Comparison of ENCODE assay signal across 8 cellular contexts in the genomic region with DNA sequence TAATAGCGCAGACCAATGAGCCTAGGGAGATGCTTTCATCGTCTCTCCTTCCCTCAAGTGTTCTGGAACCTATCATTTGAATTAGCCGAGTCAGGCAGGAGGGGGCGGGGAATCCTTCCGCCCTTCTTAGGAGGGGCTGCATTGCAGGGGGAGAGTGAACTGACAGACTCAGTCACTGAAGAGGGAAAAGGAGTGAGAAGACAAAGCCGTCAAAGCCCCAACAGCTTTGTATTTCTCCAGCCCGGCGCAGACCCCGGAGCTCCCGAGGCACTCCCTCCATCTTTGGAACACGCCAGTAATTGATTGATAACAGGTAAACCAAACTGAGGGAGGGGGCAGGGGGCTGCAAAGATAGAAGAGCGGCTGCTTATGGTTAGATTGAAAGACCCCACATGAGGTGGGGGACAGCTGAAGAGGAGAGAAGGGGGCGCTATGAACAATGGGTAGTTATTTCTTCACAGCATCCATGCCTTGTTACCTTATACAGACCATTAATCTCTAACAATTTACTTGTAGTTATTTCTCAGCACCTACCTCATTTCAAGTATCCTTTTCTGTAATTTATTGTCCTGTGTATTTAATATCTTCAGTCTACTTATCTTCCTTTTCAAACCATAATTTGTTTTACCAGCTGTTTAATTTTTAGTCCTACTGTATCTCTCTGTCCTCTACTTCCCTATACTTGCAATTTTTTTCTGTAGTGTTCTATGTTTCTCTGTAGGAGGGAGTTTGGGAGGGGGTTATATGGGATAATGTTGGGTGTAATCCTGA. TPM values are rescaled to one million over a fixed set of nuclear protein-coding genes. Genes with fewer than 3 reads are reported as not detected.
DNase-seq lines count a peak whose midpoint lies in the region; ATAC-seq and TF ChIP-seq lines count a peak whose summit lies in the region.

A gene with protein sequence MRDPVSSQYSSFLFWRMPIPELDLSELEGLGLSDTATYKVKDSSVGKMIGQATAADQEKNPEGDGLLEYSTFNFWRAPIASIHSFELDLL (plus strand): TSS at position 157 of the 771 bp plus-strand sequence. CDS start 6,828 bp downstream, outside the sequence.

- no peak for DNase-seq in Calu3
- peak; percentile 85 for DNase-seq in Jurkat, Clone E6-1 (ENCODE audit: low read depth, low spot score)
- peak; percentile 84 for DNase-seq in SHP77 treated with DMSO at 0.1 percent for 48 hours (lab: John Stamatoyannopoulos, UW)
- DNase-seq in cerebellar nuclear complex (lab: John Stamatoyannopoulos, UW) = peak; percentile 11 to 64
- DNase-seq in iPS-NIHi7 (ENCODE audit: extremely low spot score) = peak; percentile 88
- DNase-seq in SIG-M5 (lab: John Stamatoyannopoulos, UW) = no peak

- peaks cover 48% of the 10 kb centered on the region for H3K4me1 Mint-ChIP-seq in Calu3 (ENCODE audit: low read depth, unreplicated experiment)

- peak within 1 kb of the TSS; percentile 96 for H3K4me2 ChIP-seq in skeletal muscle satellite cell (ENCODE audit: low read length)

- no peak for ATAC-seq in HG03521 (IDR thresholded peaks at IDR 0.05; ENCODE audit: unreplicated experiment)

- TSS peak; percentile 35 for BruUV-seq in Calu3 (replicated peaks; lab: Mats Ljungman, UMichigan)

- H3K4me3 Mint-ChIP-seq in Calu3 (ENCODE audit: low read depth, unreplicated experiment) = peak within 1 kb of the TSS; percentile 81

- no peaks in the 10 kb centered on the region for H3K27me3 Mint-ChIP-seq in Calu3 (ENCODE audit: unreplicated experiment)

- CTCF ChIA-PET in Calu3 (lab: Charles Lee) = interaction anchor here (0.6 to 1.8 kb wide), 4 partner anchors 10 to 761 kb away, joined by 4 to 5 read pairs (median 4); a partner anchor contains a TSS

- peak within 1 kb of the TSS; percentile 98 for H3K4me3 ChIP-seq in Jurkat, Clone E6-1 (ENCODE audit: low read length)
- H3K4me3 ChIP-seq in skeletal muscle satellite cell (ENCODE audit: low read length) = peak within 1 kb of the TSS; percentile 97

- peak within 1 kb of the TSS; percentile 98 for H3K9ac ChIP-seq in skeletal muscle satellite cell (ENCODE audit: low read depth, low read length)

- peak within 1 kb of the TSS; percentile 78 for H3K27ac Mint-ChIP-seq in Calu3 (ENCODE audit: unreplicated experiment)

- no peak for TF ChIP-seq CTCF in Calu3 (IDR thresholded peaks at IDR 0.05; ENCODE audit: unreplicated experiment)

- H3K36me3 Mint-ChIP-seq in Calu3 (ENCODE audit: insufficient read depth, unreplicated experiment) = peaks cover 50% of the 10 kb centered on the region

- H3K9me3 Mint-ChIP-seq in Calu3 (ENCODE audit: low read depth, unreplicated experiment) = no peaks in the 10 kb centered on the region

- H3K27me3 ChIP-seq in skeletal muscle satellite cell (ENCODE audit: control insufficient read depth, insufficient read depth, low read length) = no peaks in the 10 kb centered on the region

- intact Hi-C loops in Calu3 (cut with micrococcal nuclease; ENCODE audit: unreplicated experiment) = no loop called here

- H3K9me3 ChIP-seq in skeletal muscle satellite cell (replicated peaks; ENCODE audit: low read length) = no peaks in the 10 kb centered on the region

- peaks cover 16% of the 10 kb centered on the region for H3K36me3 ChIP-seq in skeletal muscle satellite cell (ENCODE audit: insufficient read depth, low read length)

- peaks cover 36% of the 10 kb centered on the region for H3K4me1 ChIP-seq in skeletal muscle satellite cell (ENCODE audit: control insufficient read depth, insufficient read depth, low read length)

RNA-seq across cellular contexts. Expression of the gene that starts here (rescaled TPM):
- 1.5 and 2.1 TPM in 2 replicates for total RNA-seq in Calu3 (2022)
- polyA plus RNA-seq in Jurkat, Clone E6-1 (2012; ENCODE audit: insufficient read depth, insufficient read length) = 22.3 TPM
- 2.5 and 4.8 TPM in 2 replicates for total RNA-seq in skeletal muscle satellite cell (2012; rRNA removed)

Comparison
In these comparisons a context has a peak if more than half of its experiments do, and no peak if none do; other contexts are left out.
1. DNase-seq: peak in Jurkat, Clone E6-1 (single experiment), SHP77 treated with DMSO at 0.1 percent for 48 hours (single experiment), cerebellar nuclear complex (2 of 2) and iPS-NIHi7 (single experiment); none in Calu3 (single experiment) and SIG-M5 (single experiment).